In genomic region chr9:95086564-95086955, GRCh38 we compare ENCODE assay signal across 16 cellular contexts.
DNase-seq lines count a peak whose midpoint lies in the region; ATAC-seq and TF ChIP-seq lines count a peak whose summit lies in the region.
"Had no signal": no experiment of that assay in that cellular context is flagged by ENCODE, and none has a peak within 500 bp of the region (broad histone marks: within the 10 kb centered on the region; RNA-seq: fewer than 3 reads in every experiment).

No MANE protein-coding gene starts in this region.

- H3K9ac ChIP-seq in muscle layer of colon (ENCODE audit: low read length) (peak overlapping the region; percentile 14), smooth muscle cell (ENCODE audit: low read depth) (no peak overlapping the region)
- H3K9ac ChIP-seq: GM23248, KMS-11 had no signal

- H3K36me3 ChIP-seq in GM23338 (ENCODE audit: insufficient read depth) (no peaks in the 10 kb centered on the region), muscle layer of colon (ENCODE audit: insufficient read depth, low read length) (peaks cover 38% of the 10 kb centered on the region), smooth muscle cell (ENCODE audit: low read depth) (peaks cover 3% of the 10 kb centered on the region), WERI-Rb-1 (peaks cover 62% of the 10 kb centered on the region), PC-9 (ENCODE audit: low read depth) (peaks cover 22% of the 10 kb centered on the region), MG63 (peaks cover 78% of the 10 kb centered on the region)

- H2AFZ ChIP-seq in GM23338 (no peak overlapping the region), smooth muscle cell (ENCODE audit: low read depth) (no peak overlapping the region), PC-9 (no peak overlapping the region)
- H2AFZ ChIP-seq: GM23248 had no signal

- no peaks in the 10 kb centered on the region for H3K27me3 ChIP-seq in GM23338 (ENCODE audit: insufficient read depth)
- H3K27me3 ChIP-seq in muscle layer of colon (ENCODE audit: control insufficient read depth in 1 of 2, insufficient read depth in 2 of 2, low read length in 2 of 2), result no peaks in the 10 kb centered on the region
- no peaks in the 10 kb centered on the region for H3K27me3 ChIP-seq in smooth muscle cell (ENCODE audit: low read depth)
- H3K27me3 ChIP-seq in WERI-Rb-1 (ENCODE audit: insufficient read depth, low read depth, severe bottlenecking), result no peaks in the 10 kb centered on the region
- H3K27me3 ChIP-seq in PC-9 (ENCODE audit: insufficient read depth, low read depth), result no peaks in the 10 kb centered on the region
- H3K27me3 ChIP-seq in MG63, result no peaks in the 10 kb centered on the region
- H3K27me3 ChIP-seq: pancreas had no signal

- H3K4me2 ChIP-seq in GM23338 (no peak overlapping the region), smooth muscle cell (peak overlapping the region; percentile 43), PC-9 (no peak overlapping the region)
- H3K4me2 ChIP-seq: KMS-11 had no signal

- 33% methylated on average over 8 of the region's 8 CpGs for WGBS in smooth muscle cell (ENCODE audit: low lambda C conversion rate)

- H3K9me2 ChIP-seq in GM23338 (ENCODE audit: insufficient read depth), result no peaks in the 10 kb centered on the region
- no peaks in the 10 kb centered on the region for H3K9me2 ChIP-seq in PC-9 (ENCODE audit: insufficient read depth)

- ATAC-seq in GM23338, result no peak
- ATAC-seq in activated CD4-positive, alpha-beta T cell treated with anti-CD3 and anti-CD28 coated beads for 36 hours, result no peak
- ATAC-seq: stimulated activated naive CD8-positive, alpha-beta T cell treated with anti-CD3 and anti-CD28 coated beads, Interleukin-15, amount 100 ng/mL, for 72 hours had no signal

- H3K27ac Mint-ChIP-seq in GM23338, result 0 out of 2 replicates have a peak overlapping the region, but pooled peaks have one; percentile 27
- no peak overlapping the region for H3K27ac Mint-ChIP-seq in activated CD4-positive, alpha-beta T cell treated with anti-CD3 and anti-CD28 coated beads for 36 hours
- H3K27ac Mint-ChIP-seq: activated naive CD8-positive, alpha-beta T cell treated with anti-CD3 and anti-CD28 coated beads for 36 hours; stimulated activated naive CD8-positive, alpha-beta T cell treated with anti-CD3 and anti-CD28 coated beads, Interleukin-15, amount 100 ng/mL, for 72 hours had no signal

- H3K4me3 ChIP-seq in GM23338 (no peak overlapping the region), coronary artery (peak overlapping the region; percentile 27), muscle layer of colon (ENCODE audit: low read depth in 1 of 2, low read length in 2 of 2) (no peak overlapping the region), smooth muscle cell (no peak overlapping the region), WERI-Rb-1 (ENCODE audit: low read depth, low read length) (no peak overlapping the region), PC-9 (no peak overlapping the region), MG63 (no peak overlapping the region)
- H3K4me3 ChIP-seq: GM23248, pancreas had no signal

- DNase-seq in GM23338 (ENCODE audit: low spot score) (no peak), coronary artery (ENCODE audit: low spot score) (no peak), smooth muscle cell (lab: John Stamatoyannopoulos, UW; ENCODE audit: unreplicated experiment) (no peak), WERI-Rb-1 (no peak), PC-9 (no peak), MG63 (no peak)
- no peak for DNase-seq in activated CD4-positive, alpha-beta T cell treated with anti-CD3 and anti-CD28 coated beads for 36 hours
- DNase-seq: activated naive CD8-positive, alpha-beta T cell treated with anti-CD3 and anti-CD28 coated beads for 36 hours; activated T-cell treated with anti-CD3 and anti-CD28 coated beads, Interleukin-2, amount 50 U/mL, for 1 hour; GM23248; NCI-H1092 treated with DMSO at 0.1 percent for 48 hours; NCI-H69; stimulated activated naive CD8-positive, alpha-beta T cell treated with anti-CD3 and anti-CD28 coated beads, Interleukin-15, amount 100 ng/mL, for 72 hours had no signal

- H3K79me2 ChIP-seq in GM23338 (replicated peaks; ENCODE audit: insufficient read depth) (no peaks in the 10 kb centered on the region), smooth muscle cell (ENCODE audit: low read depth) (peaks cover 40% of the 10 kb centered on the region), PC-9 (ENCODE audit: low read depth) (peaks cover 17% of the 10 kb centered on the region)

- CTCF ChIA-PET in activated CD4-positive, alpha-beta T cell treated with anti-CD3 and anti-CD28 coated beads for 36 hours (lab: Charles Lee), result interaction anchor here (1.8 kb wide), 1 partner anchor 45 kb away, joined by 4 read pairs; no protein-coding TSS in a partner anchor
- CTCF ChIA-PET in PC-9 (lab: Charles Lee), result no interaction called here

- peaks cover 11% of the 10 kb centered on the region for H3K27me3 Mint-ChIP-seq in GM23338 (ENCODE audit: insufficient read depth, low read depth, poor library complexity)
- H3K27me3 Mint-ChIP-seq in activated CD4-positive, alpha-beta T cell treated with anti-CD3 and anti-CD28 coated beads for 36 hours, result no peaks in the 10 kb centered on the region
- H3K27me3 Mint-ChIP-seq: activated naive CD8-positive, alpha-beta T cell treated with anti-CD3 and anti-CD28 coated beads for 36 hours had no signal

- H3K4me3 Mint-ChIP-seq in GM23338, result no peak overlapping the region
- H3K4me3 Mint-ChIP-seq in activated CD4-positive, alpha-beta T cell treated with anti-CD3 and anti-CD28 coated beads for 36 hours, result no peak overlapping the region
- H3K4me3 Mint-ChIP-seq: activated naive CD8-positive, alpha-beta T cell treated with anti-CD3 and anti-CD28 coated beads for 36 hours; stimulated activated naive CD8-positive, alpha-beta T cell treated with anti-CD3 and anti-CD28 coated beads, Interleukin-15, amount 100 ng/mL, for 72 hours had no signal

- H3K36me3 Mint-ChIP-seq in GM23338 (ENCODE audit: low read depth), result peaks cover 4% of the 10 kb centered on the region; the same call in 2 of the 3 replicates
- H3K36me3 Mint-ChIP-seq in activated CD4-positive, alpha-beta T cell treated with anti-CD3 and anti-CD28 coated beads for 36 hours (ENCODE audit: low read depth), result no peaks in the 10 kb centered on the region
- H3K36me3 Mint-ChIP-seq: activated naive CD8-positive, alpha-beta T cell treated with anti-CD3 and anti-CD28 coated beads for 36 hours had no signal

- peaks cover 9% of the 10 kb centered on the region for H3K4me1 Mint-ChIP-seq in GM23338
- no peaks in the 10 kb centered on the region for H3K4me1 Mint-ChIP-seq in activated CD4-positive, alpha-beta T cell treated with anti-CD3 and anti-CD28 coated beads for 36 hours
- H3K4me1 Mint-ChIP-seq: activated naive CD8-positive, alpha-beta T cell treated with anti-CD3 and anti-CD28 coated beads for 36 hours had no signal

- no peak overlapping the region for H3K27ac ChIP-seq in GM23338 (ENCODE audit: low read depth)
- peak overlapping the region; percentile 69 to 85 for H3K27ac ChIP-seq in coronary artery
- peak overlapping the region; percentile 69 for H3K27ac ChIP-seq in muscle layer of colon (ENCODE audit: low read depth, low read length)
- H3K27ac ChIP-seq in smooth muscle cell (ENCODE audit: low read depth), result peak overlapping the region; percentile 95
- no peak overlapping the region for H3K27ac ChIP-seq in WERI-Rb-1
- no peak overlapping the region for H3K27ac ChIP-seq in PC-9
- H3K27ac ChIP-seq: KMS-11 had no signal

- H3K9me3 Mint-ChIP-seq in GM23338, result no peaks in the 10 kb centered on the region
- H3K9me3 Mint-ChIP-seq in activated CD4-positive, alpha-beta T cell treated with anti-CD3 and anti-CD28 coated beads for 36 hours (ENCODE audit: low read depth), result no peaks in the 10 kb centered on the region
- H3K9me3 Mint-ChIP-seq: activated naive CD8-positive, alpha-beta T cell treated with anti-CD3 and anti-CD28 coated beads for 36 hours; stimulated activated naive CD8-positive, alpha-beta T cell treated with anti-CD3 and anti-CD28 coated beads, Interleukin-15, amount 100 ng/mL, for 72 hours had no signal

- H4K20me1 ChIP-seq in GM23338 (replicated peaks; ENCODE audit: insufficient read depth) (no peaks in the 10 kb centered on the region), smooth muscle cell (ENCODE audit: low read depth) (peaks cover 70% of the 10 kb centered on the region), PC-9 (ENCODE audit: insufficient read depth) (peaks cover 29% of the 10 kb centered on the region)

- H3K4me1 ChIP-seq in GM23338 (ENCODE audit: insufficient read depth), result no peaks in the 10 kb centered on the region
- peaks cover 86% of the 10 kb centered on the region for H3K4me1 ChIP-seq in muscle layer of colon (ENCODE audit: insufficient read depth, low read length)
- H3K4me1 ChIP-seq in smooth muscle cell (ENCODE audit: low read depth), result peaks cover 37% of the 10 kb centered on the region
- peaks cover 26% of the 10 kb centered on the region for H3K4me1 ChIP-seq in PC-9 (replicated peaks; ENCODE audit: insufficient read depth)

- POLR2A ChIA-PET in activated CD4-positive, alpha-beta T cell treated with anti-CD3 and anti-CD28 coated beads for 36 hours (lab: Charles Lee), result interaction anchor here (0.7 kb wide), 1 partner anchor 122 kb away, joined by 3 read pairs; no protein-coding TSS in a partner anchor
- POLR2A ChIA-PET in PC-9 (lab: Charles Lee; ENCODE audit: unreplicated experiment), result no interaction called here

- intact Hi-C loops in activated CD4-positive, alpha-beta T cell treated with anti-CD3 and anti-CD28 coated beads for 36 hours (cut with DNase I, micrococcal nuclease), result no loop called here
- intact Hi-C loops in PC-9 (cut with micrococcal nuclease; ENCODE audit: unreplicated experiment), result no loop called here

- no peaks in the 10 kb centered on the region for H3F3A ChIP-seq in GM23338 (replicated peaks; ENCODE audit: low read depth)
- H3F3A ChIP-seq in smooth muscle cell (ENCODE audit: low read depth), result peaks cover 52% of the 10 kb centered on the region
- H3F3A ChIP-seq in PC-9 (ENCODE audit: insufficient read depth, low read depth), result peaks cover 66% of the 10 kb centered on the region

- no TSS peak for BruUV-seq in PC-9 (replicated peaks; lab: Mats Ljungman, UMichigan)

- TF ChIP-seq CTCF in GM23338 (conservative IDR thresholded peaks at IDR 0.05; ENCODE audit: low read depth in 2 of 2) (no peak), coronary artery (IDR thresholded peaks at IDR 0.05) (no peak), smooth muscle cell (IDR thresholded peaks at IDR 0.05; ENCODE audit: borderline replicate concordance, insufficient read depth, poor library complexity, severe bottlenecking) (no peak), WERI-Rb-1 (IDR thresholded peaks at IDR 0.05; ENCODE audit: low read depth, low read length) (no peak), PC-9 (conservative IDR thresholded peaks at IDR 0.05) (no peak)

- no peaks in the 10 kb centered on the region for H3K9me3 ChIP-seq in muscle layer of colon (ENCODE audit: low read length)
- H3K9me3 ChIP-seq in smooth muscle cell (replicated peaks; ENCODE audit: low read depth), result no peaks in the 10 kb centered on the region
- H3K9me3 ChIP-seq in WERI-Rb-1 (ENCODE audit: severe bottlenecking), result no peaks in the 10 kb centered on the region
- no peaks in the 10 kb centered on the region for H3K9me3 ChIP-seq in PC-9 (ENCODE audit: insufficient read depth, low read depth)
- no peaks in the 10 kb centered on the region for H3K9me3 ChIP-seq in MG63
- H3K9me3 ChIP-seq: pancreas had no signal

TF ChIP-seq in GM23338, 12 proteins besides CTCF, POLR2A, EP300 and RAD21 (continues in another document):
- TF ChIP-seq CREB1 (CRISPR knock-in tag; IDR thresholded peaks at IDR 0.05; ENCODE audit: low read depth), result no peak

Comparison
In these comparisons a context has a peak if more than half of its experiments do, and no peak if none do; other contexts are left out.
1. H3K27ac ChIP-seq: peak in coronary artery (2 of 2), muscle layer of colon (single experiment) and smooth muscle cell (single experiment); none in GM23338 (single experiment), WERI-Rb-1 (single experiment) and PC-9 (single experiment).